In the genomic region with DNA sequence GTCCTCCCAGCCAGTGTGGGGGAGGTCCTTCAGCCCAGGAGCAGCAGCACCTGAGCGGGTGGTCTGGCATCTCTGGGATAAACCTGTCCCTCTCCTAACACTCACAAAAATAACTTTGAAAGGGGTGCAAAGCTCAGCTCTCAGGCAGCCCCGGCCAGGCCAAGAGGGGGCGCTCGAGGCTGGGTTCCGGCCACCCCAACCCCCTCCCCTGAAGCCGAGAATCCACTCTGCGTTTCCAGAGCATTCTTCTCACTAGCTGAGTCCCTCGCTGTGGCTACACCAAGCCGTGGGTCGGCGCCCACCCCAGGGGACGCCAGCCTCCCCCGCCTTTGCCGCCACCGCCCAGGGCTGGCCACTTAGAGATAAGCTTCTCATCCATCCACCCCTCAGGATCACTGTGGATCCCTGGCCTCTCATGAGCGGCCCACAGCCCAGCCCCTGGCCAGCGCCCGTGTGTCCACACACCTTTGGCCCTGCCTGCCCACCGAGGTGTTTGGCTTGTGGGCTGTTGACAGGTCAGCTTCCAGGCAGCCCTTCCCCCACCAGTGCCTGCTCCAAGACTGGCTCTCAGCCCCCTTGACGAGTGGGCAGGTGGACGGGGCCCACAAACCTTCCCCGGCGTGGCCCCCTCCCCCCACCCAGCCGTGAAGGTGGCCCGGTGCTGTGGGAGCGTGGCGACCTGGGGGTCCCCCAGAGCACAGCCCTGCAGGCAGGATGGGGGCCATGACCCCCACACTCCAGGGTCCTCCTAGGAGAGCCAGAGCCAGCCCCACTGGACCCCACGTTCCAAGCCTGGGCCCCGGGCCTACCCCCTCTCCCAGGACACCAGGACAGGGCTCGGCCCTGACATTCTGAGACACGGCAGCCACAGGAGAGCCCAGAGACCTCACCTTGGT, we compare ENCODE assay signal across 8 cellular contexts. TPM values are rescaled to one million over a fixed set of nuclear protein-coding genes. Genes with fewer than 3 reads are reported as not detected.
DNase-seq lines count a peak whose midpoint lies in the region; ATAC-seq, FAIRE-seq and TF ChIP-seq lines count a peak whose summit lies in the region.

No MANE protein-coding gene starts in this region.

- TF ChIP-seq RAD21 in H1 (IDR thresholded peaks at IDR 0.05 in 1 of 2, conservative IDR thresholded peaks at IDR 0.05 in 1 of 2; ENCODE audit: low read depth in 2 of 2, low read length in 2 of 2), result peak; percentile 60 to 69; a peak in 3 of 4 replicates

- H3K23ac ChIP-seq in H1 (ENCODE audit: insufficient read length), result no peak overlapping the region

- no peaks in the 10 kb centered on the region for H3K27me3 ChIP-seq in H1 (replicated peaks in 1 of 4; ENCODE audit: control insufficient read depth in 3 of 4, extremely low read depth in 1 of 4, insufficient read depth in 3 of 4, low read length in 3 of 4)

- no peaks in the 10 kb centered on the region for H3K36me3 Mint-ChIP-seq in CD14-positive monocyte
- H3K36me3 Mint-ChIP-seq in WTC11, result no peaks in the 10 kb centered on the region

- peak; percentile 24 for FAIRE-seq in H1 (lab: Jason Lieb, UNC)

- peaks cover 0 to 24% (median 15%) of the 10 kb centered on the region in 4 experiments; a peak in 5 of 7 replicates for H3K4me1 ChIP-seq in H1 (replicated peaks in 1 of 4; ENCODE audit: control insufficient read depth in 3 of 4, insufficient read depth in 4 of 4, low read length in 3 of 4)

- H3K9me3 Mint-ChIP-seq in CD14-positive monocyte (no peaks in the 10 kb centered on the region), WTC11 (no peaks in the 10 kb centered on the region)

- TF ChIP-seq CTCF in CD14-positive monocyte (IDR thresholded peaks at IDR 0.05) (peak; percentile 77), WTC11 (IDR thresholded peaks at IDR 0.05) (peak; percentile 78), H1 (IDR thresholded peaks at IDR 0.05; ENCODE audit: control extremely low read depth in 1 of 3, insufficient read depth in 1 of 3, low read depth in 1 of 3, low read length in 3 of 3) (peak in 2 of 3 experiments; percentile 75 to 83; a peak in 3 of 4 replicates)

- H3K79me2 ChIP-seq in H1 (ENCODE audit: control insufficient read depth in 1 of 2, insufficient read depth in 2 of 2, low read length in 2 of 2), result no peaks in the 10 kb centered on the region

- no peak overlapping the region; a peak in 1 of 7 replicates for H3K9ac ChIP-seq in H1 (replicated peaks in 1 of 4; ENCODE audit: extremely low read depth in 1 of 4, low read depth in 3 of 4, low read length in 3 of 4)

- H3K27ac Mint-ChIP-seq in CD14-positive monocyte (no peak overlapping the region), WTC11 (peak overlapping the region; percentile 45; the same call in 1 of the 2 replicates)

- no peak overlapping the region for H2AFZ ChIP-seq in H1 (ENCODE audit: low read length)

- CTCF ChIA-PET in WTC11 (lab: Charles Lee), result interaction anchor here (0.6 to 2.6 kb wide), 29 partner anchors 9 to 183 kb away, joined by 3 to 57 read pairs (median 4); partner anchors contain the start of genes LSS and MCM3AP
- CTCF ChIA-PET in H1 (lab: Charles Lee; ENCODE audit: partially characterized antibody), result interaction anchor here (0.6 to 3.3 kb wide), 30 partner anchors 8 to 547 kb away, joined by 3 to 39 read pairs (median 4); no protein-coding TSS in a partner anchor

- H2AK5ac ChIP-seq in H1 (ENCODE audit: low read depth, low read length), result no peak overlapping the region

- H3K4me2 ChIP-seq in H1 (ENCODE audit: insufficient read depth in 1 of 2, low read depth in 2 of 2, low read length in 2 of 2), result peak overlapping the region; percentile 2 to 50; a peak in 2 of 4 replicates

- H3K56ac ChIP-seq in H1 (replicated peaks; ENCODE audit: insufficient read length, low read depth, low read length), result no peak overlapping the region

- H3K9me3 ChIP-seq in H1 (ENCODE audit: insufficient read depth in 2 of 2, low read depth in 1 of 2, low read length in 1 of 2), result no peaks in the 10 kb centered on the region

- no peak overlapping the region for H3K14ac ChIP-seq in H1 (ENCODE audit: insufficient read length)

- 50% methylated on average over 26 of the region's 31 CpGs; no CpG with 5 or more reads in 1 of the 2 experiments for WGBS in H1 (ENCODE audit: extremely low coverage in 1 of 2, insufficient coverage in 1 of 2, insufficient read length in 1 of 2, insufficient replicate concordance in 2 of 2, low coverage in 1 of 2, low lambda C conversion rate in 2 of 2, missing lambda C conversion rate in 1 of 2), 2 experiments

- H4K5ac ChIP-seq in H1 (ENCODE audit: insufficient read length, low read depth, low read length), result peak overlapping the region; percentile 35

- H2BK5ac ChIP-seq in H1 (ENCODE audit: low read depth, low read length), result peak overlapping the region; percentile 52; the same call in 1 of the 2 replicates

- H3K36me3 ChIP-seq in H1 (ENCODE audit: control insufficient read depth in 2 of 4, insufficient read depth in 4 of 4, low read length in 3 of 4), result peaks cover 0 to 4% (median 0%) of the 10 kb centered on the region in 4 experiments; a peak in 1 of 8 replicates

- H3K27ac ChIP-seq in H1 (ENCODE audit: low read depth, low read length), result no peak overlapping the region; the same call in 1 of the 2 replicates

- H4K8ac ChIP-seq in H1 (ENCODE audit: extremely low read depth, insufficient read depth, low read length), result peak overlapping the region; percentile 89

- peak overlapping the region; percentile 93; the same call in 1 of the 2 replicates for H3K18ac ChIP-seq in H1 (ENCODE audit: extremely low read depth, low read length)

- peak overlapping the region; percentile 68 for H4K91ac ChIP-seq in H1 (replicated peaks; ENCODE audit: insufficient read length, low read length)

- H3K4me1 Mint-ChIP-seq in CD14-positive monocyte, result no peaks in the 10 kb centered on the region
- peaks cover 9% of the 10 kb centered on the region for H3K4me1 Mint-ChIP-seq in WTC11

- no peak overlapping the region; a peak in 1 of 8 replicates for H3K4me3 ChIP-seq in H1 (ENCODE audit: extremely low read depth in 1 of 4, insufficient read depth in 2 of 4, low read depth in 3 of 4, low read length in 4 of 4)

- H4K20me1 ChIP-seq in H1 (replicated peaks in 1 of 2; ENCODE audit: control insufficient read depth in 1 of 2, insufficient read depth in 2 of 2, low read length in 2 of 2), result peaks cover 0 to 4% of the 10 kb centered on the region in 2 experiments

- no peak overlapping the region for H2BK120ac ChIP-seq in H1 (replicated peaks; ENCODE audit: low read depth, low read length)

- intact Hi-C loops in CD14-positive monocyte (cut with micrococcal nuclease), result no loop called here

- TF ChIP-seq POLR2A in H1 (IDR thresholded peaks at IDR 0.05; ENCODE audit: control extremely low read depth in 1 of 2, low read depth in 2 of 2, low read length in 2 of 2), result no peak

- no peak overlapping the region for H2BK20ac ChIP-seq in H1 (ENCODE audit: low read length)

- POLR2A ChIA-PET in WTC11 (lab: Charles Lee) (interaction anchor here (0.7 to 1.0 kb wide), 2 partner anchors 9 to 183 kb away, joined by 3 to 11 read pairs; no protein-coding TSS in a partner anchor), H1 (lab: Charles Lee; ENCODE audit: partially characterized antibody) (interaction anchor here (3.5 kb wide), 1 partner anchor 11 kb away, joined by 12 read pairs; no protein-coding TSS in a partner anchor)

- ATAC-seq in WTC11 (peak; percentile 86), GM19455 (IDR thresholded peaks at IDR 0.05; ENCODE audit: unreplicated experiment) (no peak)
- peak; percentile 39 for ATAC-seq in stimulated activated naive CD8-positive, alpha-beta T cell treated with anti-CD3 and anti-CD28 coated beads, Interleukin-15, Interleukin-2, amounts not matched to agents 100 U/mL and 50 U/mL, for 24 hours

- peak overlapping the region; percentile 94 for H3K4ac ChIP-seq in H1 (replicated peaks; ENCODE audit: insufficient read length, low read depth, low read length)

- peaks cover 0 to 4% (median 2%) of the 10 kb centered on the region in 3 donors for H3K27me3 Mint-ChIP-seq in CD14-positive monocyte (ENCODE audit: low read depth in 3 of 3)
- H3K27me3 Mint-ChIP-seq in WTC11 (ENCODE audit: low read depth), result no peaks in the 10 kb centered on the region

- TF ChIP-seq EP300 in H1 (IDR thresholded peaks at IDR 0.05; ENCODE audit: borderline replicate concordance in 1 of 2, low read depth in 2 of 2, low read length in 2 of 2), result no peak

- H3K79me1 ChIP-seq in H1 (ENCODE audit: low read depth, low read length), result no peaks in the 10 kb centered on the region

- H2BK15ac ChIP-seq in H1 (ENCODE audit: low read length), result peak overlapping the region; percentile 61; the same call in 1 of the 2 replicates

- H3K23me2 ChIP-seq in H1 (ENCODE audit: low read depth, low read length), result no peaks in the 10 kb centered on the region

- H3K4me3 Mint-ChIP-seq in CD14-positive monocyte (no peak overlapping the region), WTC11 (no peak overlapping the region)

- peak overlapping the region; percentile 50; the same call in 1 of the 2 replicates for H2BK12ac ChIP-seq in H1 (ENCODE audit: low read depth, low read length)

- DNase-seq in CD14-positive monocyte (ENCODE audit: low spot score) (peak; percentile 46), HuH-7.5 (ENCODE audit: low spot score) (peak; percentile 87), WTC11 (ENCODE audit: low spot score) (peak; percentile 87), H1 (ENCODE audit: low read depth in 1 of 2, low spot score in 2 of 2) (peak; percentile 29 to 95), medulla oblongata (ENCODE audit: extremely low spot score) (peak; percentile 64), DMS114 treated with DMSO at 0.1 percent for 48 hours (lab: John Stamatoyannopoulos, UW; ENCODE audit: unreplicated experiment) (no peak)
- peak; percentile 72 for DNase-seq in stimulated activated naive CD8-positive, alpha-beta T cell treated with anti-CD3 and anti-CD28 coated beads, Interleukin-15, Interleukin-2, amounts not matched to agents 100 U/mL and 50 U/mL, for 24 hours

RNA-seq across cellular contexts. Expression of gene FTCD, which starts 1.9 kb away (rescaled TPM):
- polyA plus RNA-seq in CD14-positive monocyte (not detected), H1 (2011; rRNA removed) (4.9 and 7.3 TPM in 2 replicates)
- total RNA-seq in WTC11 (2021), result 6.1 to 9.6 TPM (median 9.5 TPM) in 3 replicates
- total RNA-seq in H1 (2021; fragmentation: NEBNext Ultra II Directional; extraction: Animal tissue kit (Norgen Biotek cat#: 25700)), result 3.3 and 6.0 TPM in 2 replicates
- 5.2 TPM for polyA plus RNA-seq in H1 (2011; cell fraction: cytosol; rRNA removed)
- polyA plus RNA-seq in H1 (2011; cell fraction: nucleus; rRNA removed), result 21.4 TPM
- polyA plus RNA-seq in H1 (2012, experiment 1 of 2), result 5.9 to 9.8 TPM (median 7.8 TPM) in 4 replicates
- polyA plus RNA-seq in H1 (2012, experiment 2 of 2), result 2.3 TPM
- 3.9 TPM for polyA plus RNA-seq in H1 (2013, experiment 1 of 2)
- polyA plus RNA-seq in H1 (2013, experiment 2 of 2), result 4.0 TPM
- polyA minus RNA-seq in H1 (2011; rRNA and poly(A)+ RNA removed), result 3.0 and 4.7 TPM in 2 replicates
- 6.4 TPM for polyA minus RNA-seq in H1 (2011; cell fraction: cytosol; rRNA and poly(A)+ RNA removed)
- 6.1 TPM for polyA minus RNA-seq in H1 (2011; cell fraction: nucleus; rRNA and poly(A)+ RNA removed)

RNA-seq across cellular contexts. Expression of gene SPATC1L, which starts 30.8 kb away (rescaled TPM):
- polyA plus RNA-seq in CD14-positive monocyte (1 to 10 TPM; 3.3 to 5.8 TPM), H1 (2011; rRNA removed) (24.9 and 44.8 TPM in 2 replicates)
- 56.5 to 61.7 TPM (median 57.6 TPM) in 3 replicates for total RNA-seq in WTC11 (2021)
- total RNA-seq in H1 (2021; fragmentation: NEBNext Ultra II Directional; extraction: Animal tissue kit (Norgen Biotek cat#: 25700)), result 49.4 and 50.0 TPM in 2 replicates
- polyA plus RNA-seq in H1 (2011; cell fraction: cytosol; rRNA removed), result 16.4 TPM
- polyA plus RNA-seq in H1 (2011; cell fraction: nucleus; rRNA removed), result 43.3 TPM
- polyA plus RNA-seq in H1 (2012, experiment 1 of 2), result 38.0 to 56.9 TPM (median 53.3 TPM) in 4 replicates
- polyA plus RNA-seq in H1 (2012, experiment 2 of 2), result 50.4 TPM
- 48.1 TPM for polyA plus RNA-seq in H1 (2013, experiment 1 of 2)
- 48.0 TPM for polyA plus RNA-seq in H1 (2013, experiment 2 of 2)
- 6.2 and 7.1 TPM in 2 replicates for polyA minus RNA-seq in H1 (2011; rRNA and poly(A)+ RNA removed)
- 30.3 TPM for polyA minus RNA-seq in H1 (2011; cell fraction: cytosol; rRNA and poly(A)+ RNA removed)
- 21.2 TPM for polyA minus RNA-seq in H1 (2011; cell fraction: nucleus; rRNA and poly(A)+ RNA removed)

RNA-seq across cellular contexts. Expression of gene COL6A2, which starts 55.6 kb away (rescaled TPM):
- not detected for polyA plus RNA-seq in CD14-positive monocyte
- total RNA-seq in WTC11 (2021), result 111 to 138 TPM (median 138 TPM) in 3 replicates
- total RNA-seq in H1 (2021; fragmentation: NEBNext Ultra II Directional; extraction: Animal tissue kit (Norgen Biotek cat#: 25700)), result 60.6 and 62.7 TPM in 2 replicates
- 60.1 and 79.2 TPM in 2 replicates for polyA plus RNA-seq in H1 (2011; rRNA removed)
- polyA plus RNA-seq in H1 (2011; cell fraction: cytosol; rRNA removed), result 60.4 TPM
- 219 TPM for polyA plus RNA-seq in H1 (2011; cell fraction: nucleus; rRNA removed)
- 38.8 to 78.4 TPM (median 69.6 TPM) in 4 replicates for polyA plus RNA-seq in H1 (2012, experiment 1 of 2)
- 41.6 TPM for polyA plus RNA-seq in H1 (2012, experiment 2 of 2)
- polyA plus RNA-seq in H1 (2013, experiment 1 of 2), result 99.7 TPM
- polyA plus RNA-seq in H1 (2013, experiment 2 of 2), result 84.9 TPM
- 14.9 and 16.7 TPM in 2 replicates for polyA minus RNA-seq in H1 (2011; rRNA and poly(A)+ RNA removed)
- 30.5 TPM for polyA minus RNA-seq in H1 (2011; cell fraction: cytosol; rRNA and poly(A)+ RNA removed)
- polyA minus RNA-seq in H1 (2011; cell fraction: nucleus; rRNA and poly(A)+ RNA removed), result 40.6 TPM
